Comparison of ENCODE assay signal across 8 cellular contexts in the genomic region with DNA sequence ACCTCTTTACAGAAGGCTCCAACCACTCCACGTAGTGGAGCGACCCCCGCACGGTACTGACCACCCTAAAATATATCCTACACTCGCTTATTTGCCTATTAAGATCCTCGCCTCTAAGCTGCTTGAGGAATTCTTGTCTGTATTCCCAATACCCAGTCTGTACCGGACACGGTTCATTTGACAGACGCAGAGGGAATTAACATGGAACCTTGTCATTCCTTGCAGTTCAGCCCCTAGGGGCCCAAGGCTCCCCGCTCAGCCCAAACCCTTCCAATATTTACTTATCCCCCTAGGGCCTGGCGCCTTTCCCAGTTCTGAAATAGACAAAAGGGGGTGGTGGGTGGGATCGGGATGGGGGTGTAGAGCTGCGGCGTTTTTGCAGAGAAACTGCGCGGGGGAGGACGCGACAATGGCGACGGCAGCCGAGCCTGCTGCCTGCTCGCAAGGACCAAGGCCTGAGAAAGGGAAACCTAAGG. TPM values are rescaled to one million over a fixed set of nuclear protein-coding genes. Genes with fewer than 3 reads are reported as not detected.
A peak's percentile ranks its signal among the peaks of the same experiment; 100 is the strongest.
DNase-seq lines count a peak whose midpoint lies in the region; ATAC-seq and TF ChIP-seq lines count a peak whose summit lies in the region.

No MANE protein-coding gene starts in this region.

- H3K4me3 ChIP-seq in body of pancreas (peak overlapping the region; percentile 71 to 97), testis (peak overlapping the region; percentile 98)

- TF ChIP-seq POLR2A in body of pancreas (IDR thresholded peaks at IDR 0.05) (no peak), testis (IDR thresholded peaks at IDR 0.05) (no peak)

- peak; percentile 83 for DNase-seq in COR-L47 (lab: John Stamatoyannopoulos, UW)
- DNase-seq in NCI-H146 treated with DMSO at 0.1 percent for 48 hours (lab: John Stamatoyannopoulos, UW; ENCODE audit: unreplicated experiment) = peak; percentile 74
- DNase-seq in body of pancreas = peak; percentile 23 to 39 (median 28)
- DNase-seq in testis = peak; percentile 29
- DNase-seq in GOT3 (lab: John Stamatoyannopoulos, UW) = no peak
- DNase-seq in AML-193 (lab: John Stamatoyannopoulos, UW) = no peak

- peaks cover under 1 to 2% of the 10 kb centered on the region in 2 donors for H3K36me3 ChIP-seq in body of pancreas (replicated peaks in 1 of 2; ENCODE audit: insufficient read depth in 1 of 2, low read depth in 2 of 2)
- H3K36me3 ChIP-seq in testis (ENCODE audit: low read depth, missing control alignments) = no peaks in the 10 kb centered on the region

- H3K27me3 ChIP-seq in body of pancreas (no peaks in the 10 kb centered on the region), layer of hippocampus (ENCODE audit: control insufficient read depth, insufficient read depth, low read length) (no peaks in the 10 kb centered on the region), testis (no peaks in the 10 kb centered on the region)

- ATAC-seq in body of pancreas (no peak), HG03457 (IDR thresholded peaks at IDR 0.05; ENCODE audit: unreplicated experiment) (no peak)

- intact Hi-C loops in body of pancreas (cut with DNase I) (no loop called here), testis (cut with DNase I; ENCODE audit: low total_unique reads) (no loop called here)

- peak overlapping the region; percentile 75 to 94 (median 91) for H3K27ac ChIP-seq in body of pancreas
- peak overlapping the region; percentile 79 for H3K27ac ChIP-seq in layer of hippocampus (ENCODE audit: low read depth, low read length)
- H3K27ac ChIP-seq in testis = peak overlapping the region; percentile 86 to 89

- TF ChIP-seq CTCF in body of pancreas (IDR thresholded peaks at IDR 0.05) (no peak), testis (IDR thresholded peaks at IDR 0.05) (no peak)

- 1% methylated on average over 21 to 22 of the region's 22 CpGs for WGBS in body of pancreas, 2 donors
- WGBS in testis, 2 donors = 1 to 2% methylated on average over 20 to 22 of the region's 22 CpGs

- H3K9me3 ChIP-seq in body of pancreas = no peaks in the 10 kb centered on the region
- no peaks in the 10 kb centered on the region for H3K9me3 ChIP-seq in testis

- H3K4me1 ChIP-seq in body of pancreas (peaks cover 68% of the 10 kb centered on the region), testis (peaks cover 18% of the 10 kb centered on the region)

RNA-seq across cellular contexts. Expression of a gene that starts 0.6 kb away (rescaled TPM):
- 100 to 1,000 TPM; 147 to 196 TPM for total RNA-seq in body of pancreas
- total RNA-seq in testis = 100 to 1,000 TPM; 334 to 399 TPM
- polyA plus RNA-seq in testis (ENCODE audit: insufficient read depth, low read depth, low replicate concordance) = 131 TPM

RNA-seq across cellular contexts. Expression of a gene that starts 31.6 kb away (rescaled TPM):
- total RNA-seq in body of pancreas (100 to 1,000 TPM in 1 of 2 donors, 10 to 100 TPM in 1; 16.1 to 111 TPM), testis (100 to 1,000 TPM; 109 to 118 TPM)
- 66.2 TPM for polyA plus RNA-seq in testis (ENCODE audit: insufficient read depth, low read depth, low replicate concordance)

RNA-seq across cellular contexts. Expression of a gene that starts 38.6 kb away (rescaled TPM):
- total RNA-seq in body of pancreas = 10 to 100 TPM; 11.2 to 19.4 TPM
- 10 to 100 TPM; 44.0 to 46.3 TPM for total RNA-seq in testis
- polyA plus RNA-seq in testis (ENCODE audit: insufficient read depth, low read depth, low replicate concordance) = 20.1 TPM

RNA-seq across cellular contexts. Expression of a gene that starts 46.2 kb away (rescaled TPM):
- 1 to 10 TPM; 2.6 to 3.6 TPM for total RNA-seq in body of pancreas
- 1 to 10 TPM; 1.4 to 2.7 TPM for total RNA-seq in testis
- 2.0 TPM for polyA plus RNA-seq in testis (ENCODE audit: insufficient read depth, low read depth, low replicate concordance)

Comparison
In these comparisons a context has a peak if more than half of its experiments do, and no peak if none do; other contexts are left out.
1. DNase-seq: peak in COR-L47 (single experiment), NCI-H146 treated with DMSO at 0.1 percent for 48 hours (single experiment), body of pancreas (4 of 4) and testis (single experiment); none in GOT3 (single experiment) and AML-193 (0 of 2).
2. Peak in every context shown above with its lines, with median percentiles within 50 percentile points of each other: H3K27ac ChIP-seq.